18 cellular contexts compared by ENCODE assay signal in genomic region chr13:25310891-25311290, GRCh38.
"Had no signal": no experiment of that assay in that cellular context is flagged by ENCODE, and none has a peak within 500 bp of the region (broad histone marks: within the 10 kb centered on the region; RNA-seq: fewer than 3 reads in every experiment).

No MANE protein-coding gene starts in this region.

- H3K4me1 Mint-ChIP-seq: mesothelial cell of epicardium, nephron progenitor cell had no signal

- H3K4me3 ChIP-seq: cardiac muscle cell, dorsolateral prefrontal cortex, left lung, thyroid gland had no signal

- H3K27me3 Mint-ChIP-seq: activated CD4-positive, alpha-beta memory T cell treated with anti-CD3 and anti-CD28 coated beads for 36 hours; activated naive CD4-positive, alpha-beta T cell treated with anti-CD3 and anti-CD28 coated beads, Interleukin-2, amount 50 U/mL, for 24 hours had no signal

- H3K27ac Mint-ChIP-seq: activated CD4-positive, alpha-beta memory T cell treated with anti-CD3 and anti-CD28 coated beads for 36 hours; activated naive CD4-positive, alpha-beta T cell treated with anti-CD3 and anti-CD28 coated beads, Interleukin-2, amount 50 U/mL, for 24 hours; endodermal cell; mesothelial cell of epicardium had no signal

- DNase-seq: activated CD4-positive, alpha-beta memory T cell treated with anti-CD3 and anti-CD28 coated beads for 36 hours; activated T-cell treated with anti-CD3 and anti-CD28 coated beads for 4 hours; amniotic stem cell; dorsolateral prefrontal cortex; endodermal cell; erythroblast; foreskin melanocyte; head of caudate nucleus; nephron progenitor cell; occipital lobe; posterior cingulate gyrus; retina; stimulated activated naive CD4-positive, alpha-beta T cell treated with Interleukin-2 at 50 U/mL for 16 hours; thyroid gland had no signal

- H3K9me3 Mint-ChIP-seq: activated CD4-positive, alpha-beta memory T cell treated with anti-CD3 and anti-CD28 coated beads for 36 hours; activated naive CD4-positive, alpha-beta T cell treated with anti-CD3 and anti-CD28 coated beads, Interleukin-2, amount 50 U/mL, for 24 hours; endodermal cell; mesothelial cell of epicardium; nephron progenitor cell had no signal

- H3K4me3 Mint-ChIP-seq: activated CD4-positive, alpha-beta memory T cell treated with anti-CD3 and anti-CD28 coated beads for 36 hours; activated naive CD4-positive, alpha-beta T cell treated with anti-CD3 and anti-CD28 coated beads, Interleukin-2, amount 50 U/mL, for 24 hours; endodermal cell; mesothelial cell of epicardium; nephron progenitor cell had no signal

- H3K9me3 ChIP-seq: left lung, thyroid gland had no signal

- H3K27ac ChIP-seq: cardiac muscle cell, dorsolateral prefrontal cortex, thyroid gland had no signal

- H3K27me3 ChIP-seq: cardiac muscle cell, dorsolateral prefrontal cortex, left lung, thyroid gland had no signal
